In genomic region chr1:42259059-42259738, GRCh38 we compare ENCODE assay signal across 8 cellular contexts.
A peak's percentile ranks its signal among the peaks of the same experiment; 100 is the strongest.
DNase-seq lines count a peak whose midpoint lies in the region; ATAC-seq and TF ChIP-seq lines count a peak whose summit lies in the region.

No MANE protein-coding gene starts in this region.

- H3K9me3 ChIP-seq in aorta (ENCODE audit: control insufficient read depth, low read length) = no peaks in the 10 kb centered on the region

- H3K36me3 ChIP-seq in aorta (ENCODE audit: control insufficient read depth in 1 of 2, insufficient read depth in 2 of 2, low read length in 1 of 2) = no peaks in the 10 kb centered on the region

- no peak overlapping the region for H3K4me3 ChIP-seq in HL-60 (replicated peaks; ENCODE audit: insufficient read depth, low read length)
- H3K4me3 ChIP-seq in choroid plexus epithelial cell (ENCODE audit: low read depth, low read length) = no peak overlapping the region
- no peak overlapping the region for H3K4me3 ChIP-seq in aorta (ENCODE audit: low read length in 2 of 2)

- H3K9me3 Mint-ChIP-seq in nephron progenitor cell = peaks cover 16% of the 10 kb centered on the region

- no peak for ATAC-seq in HG03108 (IDR thresholded peaks at IDR 0.05; ENCODE audit: unreplicated experiment)
- no peak for ATAC-seq in aorta (ENCODE audit: low FRiP score)

- peaks cover 61% of the 10 kb centered on the region for H3K36me3 Mint-ChIP-seq in nephron progenitor cell (ENCODE audit: low read depth)

- peak overlapping the region; percentile 21 for H3K27ac Mint-ChIP-seq in nephron progenitor cell

- DNase-seq in DMS 273 treated with DMSO at 0.1 percent for 48 hours (lab: John Stamatoyannopoulos, UW) (peak; percentile 18), HL-60 (ENCODE audit: low read depth in 1 of 2, low spot score in 1 of 2) (peak in 1 of 2 experiments; percentile 4), choroid plexus epithelial cell (ENCODE audit: low read depth) (peak; percentile 86), nephron progenitor cell (no peak), cerebellar nuclear complex (lab: John Stamatoyannopoulos, UW) (no peak), aorta (no peak)
- no peak for DNase-seq in stimulated activated CD4-positive, alpha-beta T cell treated with anti-CD3 and anti-CD28 coated beads, Interleukin-12 subunit alpha, Interleukin-12 subunit beta, amount 100 ng/mL, for 4 hours

- no peaks in the 10 kb centered on the region for H3K27me3 Mint-ChIP-seq in nephron progenitor cell (ENCODE audit: low read depth, poor library complexity)

- TF ChIP-seq CTCF in HL-60 (IDR thresholded peaks at IDR 0.05; ENCODE audit: insufficient read depth, low read length) (no peak), choroid plexus epithelial cell (conservative IDR thresholded peaks at IDR 0.05; ENCODE audit: low read depth, low read length) (no peak), nephron progenitor cell (IDR thresholded peaks at IDR 0.05) (no peak)

- WGBS in aorta, 2 donors = 54 to 63% methylated on average over 4 of the region's 4 CpGs

- no peaks in the 10 kb centered on the region for H3K27me3 ChIP-seq in HL-60 (ENCODE audit: insufficient read depth, poor library complexity, severe bottlenecking)
- no peaks in the 10 kb centered on the region for H3K27me3 ChIP-seq in aorta (ENCODE audit: control insufficient read depth in 1 of 2, insufficient read depth in 2 of 2, low read length in 1 of 2)

- H3K4me3 Mint-ChIP-seq in nephron progenitor cell = no peak overlapping the region

- intact Hi-C loops in aorta (cut with DNase I) = no loop called here

- H3K27ac ChIP-seq in HL-60 (replicated peaks) = peak overlapping the region; percentile 14; the same call in 1 of the 2 replicates
- H3K27ac ChIP-seq in aorta (ENCODE audit: low read depth in 1 of 2, low read length in 2 of 2) = no peak overlapping the region

- peaks cover 24% of the 10 kb centered on the region for H3K4me1 Mint-ChIP-seq in nephron progenitor cell

- no peaks in the 10 kb centered on the region for H3K4me1 ChIP-seq in aorta (ENCODE audit: control insufficient read depth in 1 of 2, insufficient read depth in 2 of 2, low read length in 2 of 2)

Comparison
In these comparisons a context has a peak if more than half of its experiments do, and no peak if none do; other contexts are left out.
1. DNase-seq: peak in DMS 273 treated with DMSO at 0.1 percent for 48 hours (single experiment) and choroid plexus epithelial cell (single experiment); none in nephron progenitor cell (single experiment), cerebellar nuclear complex (0 of 2), stimulated activated CD4-positive, alpha-beta T cell treated with anti-CD3 and anti-CD28 coated beads, Interleukin-12 subunit alpha, Interleukin-12 subunit beta, amount 100 ng/mL, for 4 hours (single experiment) and aorta (0 of 2).